ENCODE assay signal across 1 cellular context in the genomic region with DNA sequence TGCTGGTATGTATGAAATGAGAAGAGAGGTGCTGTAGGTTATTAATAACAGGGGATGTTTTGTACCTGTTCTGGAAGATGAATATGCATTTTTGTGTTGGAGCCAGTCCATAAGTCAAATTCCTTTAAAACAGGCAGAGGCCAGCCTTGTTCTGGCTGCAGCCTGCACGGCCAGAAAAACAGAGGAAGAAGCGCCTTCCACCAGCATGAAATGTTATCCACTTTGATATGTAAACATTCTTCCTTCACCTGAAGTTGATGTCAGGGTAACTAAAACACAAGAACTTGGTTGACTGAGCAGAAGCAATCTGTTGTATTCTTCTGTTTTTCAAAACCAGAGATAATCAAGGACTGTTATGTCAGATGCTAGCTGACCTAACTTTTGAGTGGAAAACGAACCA.
TF ChIP-seq lines count a peak whose summit lies in the region.

No MANE protein-coding gene starts in this region.

TF ChIP-seq in SK-N-SH, 30 proteins besides CTCF, POLR2A, EP300 and RAD21:
- no peak for TF ChIP-seq POLR2AphosphoS5 (IDR thresholded peaks at IDR 0.05; ENCODE audit: low read depth, low read length)
- no peak for TF ChIP-seq FOXJ3 (CRISPR knock-in tag; IDR thresholded peaks at IDR 0.05)
- TF ChIP-seq, protein P1, sequence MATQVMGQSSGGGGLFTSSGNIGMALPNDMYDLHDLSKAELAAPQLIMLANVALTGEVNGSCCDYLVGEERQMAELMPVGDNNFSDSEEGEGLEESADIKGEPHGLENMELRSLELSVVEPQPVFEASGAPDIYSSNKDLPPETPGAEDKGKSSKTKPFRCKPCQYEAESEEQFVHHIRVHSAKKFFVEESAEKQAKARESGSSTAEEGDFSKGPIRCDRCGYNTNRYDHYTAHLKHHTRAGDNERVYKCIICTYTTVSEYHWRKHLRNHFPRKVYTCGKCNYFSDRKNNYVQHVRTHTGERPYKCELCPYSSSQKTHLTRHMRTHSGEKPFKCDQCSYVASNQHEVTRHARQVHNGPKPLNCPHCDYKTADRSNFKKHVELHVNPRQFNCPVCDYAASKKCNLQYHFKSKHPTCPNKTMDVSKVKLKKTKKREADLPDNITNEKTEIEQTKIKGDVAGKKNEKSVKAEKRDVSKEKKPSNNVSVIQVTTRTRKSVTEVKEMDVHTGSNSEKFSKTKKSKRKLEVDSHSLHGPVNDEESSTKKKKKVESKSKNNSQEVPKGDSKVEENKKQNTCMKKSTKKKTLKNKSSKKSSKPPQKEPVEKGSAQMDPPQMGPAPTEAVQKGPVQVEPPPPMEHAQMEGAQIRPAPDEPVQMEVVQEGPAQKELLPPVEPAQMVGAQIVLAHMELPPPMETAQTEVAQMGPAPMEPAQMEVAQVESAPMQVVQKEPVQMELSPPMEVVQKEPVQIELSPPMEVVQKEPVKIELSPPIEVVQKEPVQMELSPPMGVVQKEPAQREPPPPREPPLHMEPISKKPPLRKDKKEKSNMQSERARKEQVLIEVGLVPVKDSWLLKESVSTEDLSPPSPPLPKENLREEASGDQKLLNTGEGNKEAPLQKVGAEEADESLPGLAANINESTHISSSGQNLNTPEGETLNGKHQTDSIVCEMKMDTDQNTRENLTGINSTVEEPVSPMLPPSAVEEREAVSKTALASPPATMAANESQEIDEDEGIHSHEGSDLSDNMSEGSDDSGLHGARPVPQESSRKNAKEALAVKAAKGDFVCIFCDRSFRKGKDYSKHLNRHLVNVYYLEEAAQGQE (IDR thresholded peaks at IDR 0.05; ENCODE audit: low read depth, low read length), result no peak
- TF ChIP-seq TCF12 (IDR thresholded peaks at IDR 0.05), result no peak
- TF ChIP-seq GATA2 (CRISPR knock-in tag; IDR thresholded peaks at IDR 0.05), result no peak
- TF ChIP-seq EZH2phosphoT487 (IDR thresholded peaks at IDR 0.05; ENCODE audit: borderline replicate concordance, low read depth), result no peak
- no peak for TF ChIP-seq YY1 (IDR thresholded peaks at IDR 0.05; ENCODE audit: low read depth)
- TF ChIP-seq, protein P2, sequence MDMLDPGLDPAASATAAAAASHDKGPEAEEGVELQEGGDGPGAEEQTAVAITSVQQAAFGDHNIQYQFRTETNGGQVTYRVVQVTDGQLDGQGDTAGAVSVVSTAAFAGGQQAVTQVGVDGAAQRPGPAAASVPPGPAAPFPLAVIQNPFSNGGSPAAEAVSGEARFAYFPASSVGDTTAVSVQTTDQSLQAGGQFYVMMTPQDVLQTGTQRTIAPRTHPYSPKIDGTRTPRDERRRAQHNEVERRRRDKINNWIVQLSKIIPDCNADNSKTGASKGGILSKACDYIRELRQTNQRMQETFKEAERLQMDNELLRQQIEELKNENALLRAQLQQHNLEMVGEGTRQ (IDR thresholded peaks at IDR 0.05; ENCODE audit: borderline replicate concordance, low read depth, low read length), result no peak
- no peak for TF ChIP-seq GABPA (IDR thresholded peaks at IDR 0.05; ENCODE audit: low read depth)
- no peak for TF ChIP-seq RCOR1 (IDR thresholded peaks at IDR 0.05; ENCODE audit: low read length)
- no peak for TF ChIP-seq RXRA (IDR thresholded peaks at IDR 0.05; ENCODE audit: borderline replicate concordance, low read depth)
- TF ChIP-seq NRF1 (IDR thresholded peaks at IDR 0.05; ENCODE audit: low read depth, low read length), result no peak
- no peak for TF ChIP-seq ELF1 (IDR thresholded peaks at IDR 0.05)
- TF ChIP-seq, protein P3, sequence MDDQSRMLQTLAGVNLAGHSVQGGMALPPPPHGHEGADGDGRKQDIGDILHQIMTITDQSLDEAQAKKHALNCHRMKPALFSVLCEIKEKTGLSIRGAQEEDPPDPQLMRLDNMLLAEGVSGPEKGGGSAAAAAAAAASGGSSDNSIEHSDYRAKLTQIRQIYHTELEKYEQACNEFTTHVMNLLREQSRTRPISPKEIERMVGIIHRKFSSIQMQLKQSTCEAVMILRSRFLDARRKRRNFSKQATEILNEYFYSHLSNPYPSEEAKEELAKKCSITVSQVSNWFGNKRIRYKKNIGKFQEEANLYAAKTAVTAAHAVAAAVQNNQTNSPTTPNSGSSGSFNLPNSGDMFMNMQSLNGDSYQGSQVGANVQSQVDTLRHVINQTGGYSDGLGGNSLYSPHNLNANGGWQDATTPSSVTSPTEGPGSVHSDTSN (IDR thresholded peaks at IDR 0.05), result no peak
- TF ChIP-seq, protein P4, sequence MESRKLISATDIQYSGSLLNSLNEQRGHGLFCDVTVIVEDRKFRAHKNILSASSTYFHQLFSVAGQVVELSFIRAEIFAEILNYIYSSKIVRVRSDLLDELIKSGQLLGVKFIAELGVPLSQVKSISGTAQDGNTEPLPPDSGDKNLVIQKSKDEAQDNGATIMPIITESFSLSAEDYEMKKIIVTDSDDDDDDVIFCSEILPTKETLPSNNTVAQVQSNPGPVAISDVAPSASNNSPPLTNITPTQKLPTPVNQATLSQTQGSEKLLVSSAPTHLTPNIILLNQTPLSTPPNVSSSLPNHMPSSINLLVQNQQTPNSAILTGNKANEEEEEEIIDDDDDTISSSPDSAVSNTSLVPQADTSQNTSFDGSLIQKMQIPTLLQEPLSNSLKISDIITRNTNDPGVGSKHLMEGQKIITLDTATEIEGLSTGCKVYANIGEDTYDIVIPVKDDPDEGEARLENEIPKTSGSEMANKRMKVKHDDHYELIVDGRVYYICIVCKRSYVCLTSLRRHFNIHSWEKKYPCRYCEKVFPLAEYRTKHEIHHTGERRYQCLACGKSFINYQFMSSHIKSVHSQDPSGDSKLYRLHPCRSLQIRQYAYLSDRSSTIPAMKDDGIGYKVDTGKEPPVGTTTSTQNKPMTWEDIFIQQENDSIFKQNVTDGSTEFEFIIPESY (IDR thresholded peaks at IDR 0.05; ENCODE audit: borderline replicate concordance, low read depth), result no peak
- no peak for TF ChIP-seq NFIC (IDR thresholded peaks at IDR 0.05; ENCODE audit: borderline replicate concordance)
- TF ChIP-seq, protein P5, sequence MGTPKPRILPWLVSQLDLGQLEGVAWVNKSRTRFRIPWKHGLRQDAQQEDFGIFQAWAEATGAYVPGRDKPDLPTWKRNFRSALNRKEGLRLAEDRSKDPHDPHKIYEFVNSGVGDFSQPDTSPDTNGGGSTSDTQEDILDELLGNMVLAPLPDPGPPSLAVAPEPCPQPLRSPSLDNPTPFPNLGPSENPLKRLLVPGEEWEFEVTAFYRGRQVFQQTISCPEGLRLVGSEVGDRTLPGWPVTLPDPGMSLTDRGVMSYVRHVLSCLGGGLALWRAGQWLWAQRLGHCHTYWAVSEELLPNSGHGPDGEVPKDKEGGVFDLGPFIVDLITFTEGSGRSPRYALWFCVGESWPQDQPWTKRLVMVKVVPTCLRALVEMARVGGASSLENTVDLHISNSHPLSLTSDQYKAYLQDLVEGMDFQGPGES (IDR thresholded peaks at IDR 0.05; ENCODE audit: low read depth, low read length), result no peak
- TF ChIP-seq, protein P6, sequence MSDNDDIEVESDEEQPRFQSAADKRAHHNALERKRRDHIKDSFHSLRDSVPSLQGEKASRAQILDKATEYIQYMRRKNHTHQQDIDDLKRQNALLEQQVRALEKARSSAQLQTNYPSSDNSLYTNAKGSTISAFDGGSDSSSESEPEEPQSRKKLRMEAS (IDR thresholded peaks at IDR 0.05; ENCODE audit: low read depth), result no peak
